Comparison of ENCODE assay signal across 1 cellular context in genomic region chr14:61587397-61587713, GRCh38.
TF ChIP-seq lines count a peak whose summit lies in the region.

No MANE protein-coding gene starts in this region.

TF ChIP-seq in SK-N-SH treated with all-trans-retinoic acid at 6 μM for 48 hours, 23 proteins besides CTCF, POLR2A, EP300 and RAD21 (continued from another document):
- TF ChIP-seq ISL1 (CRISPR knock-in tag; IDR thresholded peaks at IDR 0.05) (no peak), ZFP30 (CRISPR knock-in tag; IDR thresholded peaks at IDR 0.05) (no peak)
